In genomic region chr17:76738468-76738850, GRCh38 we compare ENCODE assay signal across 1 cellular context.
TF ChIP-seq lines count a peak whose summit lies in the region.

No MANE protein-coding gene starts in this region.

TF ChIP-seq in GM12878, 131 proteins besides CTCF, POLR2A, EP300 and RAD21:
- TF ChIP-seq SPI1 (IDR thresholded peaks at IDR 0.05; ENCODE audit: borderline replicate concordance, insufficient read depth, low read depth, low read length) = peak; percentile 58; the same call in 1 of the 2 replicates
- no peak for TF ChIP-seq CHD1 (IDR thresholded peaks at IDR 0.05; ENCODE audit: low read depth, low read length)
- no peak for TF ChIP-seq RCOR1 (conservative IDR thresholded peaks at IDR 0.05; ENCODE audit: low read depth, low read length)
- TF ChIP-seq CREM (IDR thresholded peaks at IDR 0.05; ENCODE audit: low read depth) = no peak
